In the genomic region with DNA sequence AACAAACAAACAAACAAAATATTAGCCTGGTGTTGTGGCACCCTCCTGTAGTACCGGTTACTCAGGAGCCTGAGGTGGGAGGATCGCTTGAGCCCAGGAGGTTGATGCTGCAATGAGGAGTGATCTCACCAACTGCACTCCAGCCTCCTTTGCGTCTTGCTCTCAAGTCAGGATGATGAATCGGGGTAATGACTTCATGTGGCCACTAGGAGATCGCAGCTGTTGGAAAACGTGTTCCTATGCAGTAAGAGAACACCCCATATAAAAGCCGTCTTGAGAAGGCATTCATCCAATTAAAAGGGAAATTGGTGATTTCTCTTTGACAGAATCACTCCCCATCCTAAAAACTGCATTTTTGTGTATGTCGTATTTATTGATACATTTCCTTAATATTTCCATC, we compare ENCODE assay signal across 9 cellular contexts. TPM values are rescaled to one million over a fixed set of nuclear protein-coding genes. Genes with fewer than 3 reads are reported as not detected.
A peak's percentile ranks its signal among the peaks of the same experiment; 100 is the strongest.
DNase-seq lines count a peak whose midpoint lies in the region; ATAC-seq and TF ChIP-seq lines count a peak whose summit lies in the region.
"Had no signal": no experiment of that assay in that cellular context is flagged by ENCODE, and none has a peak within 500 bp of the region (broad histone marks: within the 10 kb centered on the region; RNA-seq: fewer than 3 reads in every experiment).

No MANE protein-coding gene starts in this region.

- no peak overlapping the region for H3K9ac ChIP-seq in PC-3 (ENCODE audit: low read length)

- BruUV-seq in PC-3 (replicated peaks; lab: Mats Ljungman, UMichigan), result no TSS peak

- H3K4me3 ChIP-seq in PC-3 (ENCODE audit: low read length) (no peak overlapping the region), foreskin fibroblast (ENCODE audit: low read depth in 1 of 2, low read length in 2 of 2) (no peak overlapping the region), right atrium auricular region (no peak overlapping the region)

- no peak overlapping the region for H2AFZ ChIP-seq in PC-3 (ENCODE audit: low read length)

- H3F3A ChIP-seq in PC-3 (ENCODE audit: low read length, unreplicated experiment), result no peaks in the 10 kb centered on the region

- TF ChIP-seq CTCF in PC-3 (conservative IDR thresholded peaks at IDR 0.05; ENCODE audit: low read depth, low read length) (peak; percentile 37; the same call in 1 of the 2 replicates), foreskin fibroblast (IDR thresholded peaks at IDR 0.05; ENCODE audit: low read depth, low read length) (peak; percentile 8), GM13977 (IDR thresholded peaks at IDR 0.05; ENCODE audit: extremely low read depth, insufficient read depth, missing control alignments) (no peak), right atrium auricular region (IDR thresholded peaks at IDR 0.05) (peak in 1 of 2 donors; percentile 28)

- in situ Hi-C loops in GM13977 (cut with MboI; ENCODE audit: low pct_unique_long_range_greater_than_20kb, low sequenced_read_pairs, unreplicated experiment), result no loop called here

- H3K4me1 ChIP-seq in PC-3 (ENCODE audit: insufficient read depth, low read length) (no peaks in the 10 kb centered on the region), right atrium auricular region (no peaks in the 10 kb centered on the region)

- ATAC-seq in GM18907 (IDR thresholded peaks at IDR 0.05; ENCODE audit: unreplicated experiment) (peak; percentile 60), PC-3 (no peak)

- no peaks in the 10 kb centered on the region for H3K9me2 ChIP-seq in PC-3 (replicated peaks; ENCODE audit: low read length)

- H3K36me3 ChIP-seq in PC-3 (ENCODE audit: low read depth, low read length), result no peaks in the 10 kb centered on the region
- no peaks in the 10 kb centered on the region for H3K36me3 ChIP-seq in right atrium auricular region

- POLR2A ChIA-PET in PC-3 (lab: Charles Lee; ENCODE audit: unreplicated experiment), result no interaction called here

- H3K27me3 ChIP-seq in PC-3 (ENCODE audit: low read length), result no peaks in the 10 kb centered on the region
- H3K27me3 ChIP-seq in right atrium auricular region, result no peaks in the 10 kb centered on the region

- intact Hi-C loops in PC-3 (cut with micrococcal nuclease), result no loop called here

- H4K20me1 ChIP-seq in PC-3 (ENCODE audit: low read length), result no peaks in the 10 kb centered on the region

- H3K4me2 ChIP-seq in PC-3 (ENCODE audit: low read length), result no peak overlapping the region

- CTCF ChIA-PET in PC-3 (lab: Charles Lee), result no interaction called here

- DNase-seq in AG20443 (ENCODE audit: low spot score) (peak; percentile 7), PC-3 (peak; percentile 22), foreskin fibroblast (no peak), NCI-H1930 (lab: John Stamatoyannopoulos, UW) (no peak), GM13977 (ENCODE audit: low spot score) (no peak), right atrium auricular region (ENCODE audit: low spot score) (no peak)
- DNase-seq in activated naive CD4-positive, alpha-beta T cell treated with Interleukin-2 at 50 U/mL for 16 hours, result no peak

- H3K9me3 ChIP-seq in PC-3 (ENCODE audit: low read length) (no peaks in the 10 kb centered on the region), right atrium auricular region (no peaks in the 10 kb centered on the region)

- no peaks in the 10 kb centered on the region for H3K79me2 ChIP-seq in PC-3 (ENCODE audit: low read length)

- H3K27ac ChIP-seq in PC-3 (ENCODE audit: low read length) (no peak overlapping the region), right atrium auricular region (no peak overlapping the region)

RNA-seq across cellular contexts. Expression of a gene that starts 6.9 kb away (rescaled TPM):
- total RNA-seq in PC-3 (2014; rRNA removed) (0.33 and 2.1 TPM in 2 replicates), right atrium auricular region (not detected)

RNA-seq across cellular contexts. Expression of a gene that starts 10.7 kb away (rescaled TPM):
- not detected in 2 replicates for total RNA-seq in PC-3 (2014; rRNA removed)
- not detected for total RNA-seq in right atrium auricular region
- total RNA-seq: mesothelial cell of epicardium had no signal

Comparison
In these comparisons a context has a peak if more than half of its experiments do, and no peak if none do; other contexts are left out.
1. DNase-seq: peak in AG20443 (single experiment) and PC-3 (single experiment); none in foreskin fibroblast (0 of 2), NCI-H1930 (0 of 2), GM13977 (single experiment), activated naive CD4-positive, alpha-beta T cell treated with Interleukin-2 at 50 U/mL for 16 hours (single experiment) and right atrium auricular region (single experiment).